In the genomic region with DNA sequence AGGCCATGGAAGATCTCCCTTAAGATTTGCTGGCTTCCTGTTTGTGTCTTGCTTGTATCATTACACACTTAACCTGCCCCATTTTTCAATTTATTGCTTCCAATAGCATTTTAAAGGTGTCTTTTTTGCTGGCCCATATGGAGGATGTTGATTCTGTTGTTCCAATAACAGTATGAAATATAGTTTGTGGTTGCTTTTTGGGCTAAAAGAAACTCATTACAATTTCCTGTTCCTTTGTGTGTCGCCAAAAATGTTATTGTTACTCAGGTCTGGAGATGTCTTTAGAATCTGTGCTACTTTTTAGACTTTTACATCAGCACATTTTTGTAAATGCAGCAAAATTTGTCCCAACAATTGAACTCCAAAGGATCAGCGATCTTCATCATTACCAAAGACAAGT, we compare ENCODE assay signal across 21 cellular contexts.
A peak's percentile ranks its signal among the peaks of the same experiment; 100 is the strongest.
DNase-seq lines count a peak whose midpoint lies in the region; ATAC-seq lines count a peak whose summit lies in the region.
"Had no signal": no experiment of that assay in that cellular context is flagged by ENCODE, and none has a peak within 500 bp of the region (broad histone marks: within the 10 kb centered on the region; RNA-seq: fewer than 3 reads in every experiment).

No MANE protein-coding gene starts in this region.

- POLR2A ChIA-PET in activated CD8-positive, alpha-beta T cell treated with anti-CD3 and anti-CD28 coated beads, Interleukin-2, amount 10 ng/mL, durations not matched to agents 7 days and 5 days (lab: Charles Lee), result no interaction called here
- POLR2A ChIA-PET in naive thymus-derived CD4-positive, alpha-beta T cell (lab: Charles Lee), result interaction anchor here (1.0 to 1.1 kb wide), 2 partner anchors 14 to 231 kb away, joined by 4 read pairs; no protein-coding TSS in a partner anchor

- H3K9me3 ChIP-seq in Karpas-422 (ENCODE audit: low read length), result no peaks in the 10 kb centered on the region
- H3K9me3 ChIP-seq in naive thymus-derived CD4-positive, alpha-beta T cell (ENCODE audit: control insufficient read depth in 2 of 3, low read length in 3 of 3), result no peaks in the 10 kb centered on the region

- H3K9ac ChIP-seq in Karpas-422 (ENCODE audit: low read length), result no peak overlapping the region

- H3K4me3 Mint-ChIP-seq in activated CD4-positive, alpha-beta T cell treated with anti-CD3 and anti-CD28 coated beads, Interleukin-2, amount 10 ng/mL, durations not matched to agents 24 days and 14 days, result peak overlapping the region; percentile 71
- H3K4me3 Mint-ChIP-seq in activated CD8-positive, alpha-beta T cell treated with anti-CD3 and anti-CD28 coated beads, Interleukin-2, amount 10 ng/mL, durations not matched to agents 7 days and 5 days, result peak overlapping the region; percentile 48
- H3K4me3 Mint-ChIP-seq in naive thymus-derived CD4-positive, alpha-beta T cell, result peak overlapping the region in 9 of 10 donors; percentile 58 to 84 (median 66)
- H3K4me3 Mint-ChIP-seq: B cell had no signal

- H3K79me2 ChIP-seq in Karpas-422 (ENCODE audit: low read length), result no peaks in the 10 kb centered on the region
- H3K79me2 ChIP-seq: hepatocyte had no signal

- CTCF ChIA-PET in activated CD8-positive, alpha-beta T cell treated with anti-CD3 and anti-CD28 coated beads, Interleukin-2, amount 10 ng/mL, durations not matched to agents 7 days and 5 days (lab: Charles Lee), result interaction anchor here (0.9 to 1.0 kb wide), 2 partner anchors 43 to 118 kb away, joined by 3 to 4 read pairs; no protein-coding TSS in a partner anchor
- CTCF ChIA-PET in naive thymus-derived CD4-positive, alpha-beta T cell (lab: Charles Lee), result interaction anchor here (0.9 kb wide), 1 partner anchor 13 kb away, joined by 3 read pairs; no protein-coding TSS in a partner anchor

- H3K9me3 Mint-ChIP-seq in activated CD4-positive, alpha-beta T cell treated with anti-CD3 and anti-CD28 coated beads, Interleukin-2, amount 10 ng/mL, durations not matched to agents 24 days and 14 days, result peaks cover 45% of the 10 kb centered on the region
- peaks cover 33% of the 10 kb centered on the region for H3K9me3 Mint-ChIP-seq in activated CD8-positive, alpha-beta T cell treated with anti-CD3 and anti-CD28 coated beads, Interleukin-2, amount 10 ng/mL, durations not matched to agents 7 days and 5 days (ENCODE audit: insufficient read depth)
- H3K9me3 Mint-ChIP-seq in naive thymus-derived CD4-positive, alpha-beta T cell, result peaks cover 0 to 28% (median 11%) of the 10 kb centered on the region in 11 donors

- DNase-seq in activated CD4-positive, alpha-beta T cell treated with anti-CD3 and anti-CD28 coated beads, Interleukin-2, amount 10 ng/mL, durations not matched to agents 24 days and 14 days, result peak; percentile 59
- no peak for DNase-seq in activated CD4-positive, alpha-beta T cell treated with anti-CD3 and anti-CD28 coated beads, Interleukin-2, amount 50 U/mL, for 1 hour
- DNase-seq in Karpas-422 (no peak), NCI-H146 (lab: John Stamatoyannopoulos, UW) (no peak), epidermal melanocyte (ENCODE audit: insufficient read length, low spot score) (no peak)
- no peak for DNase-seq in activated CD8-positive, alpha-beta T cell treated with anti-CD3 and anti-CD28 coated beads, Interleukin-2, amount 10 ng/mL, durations not matched to agents 7 days and 5 days
- peak in 6 of 9 donors; percentile 13 to 54 (median 44) for DNase-seq in naive thymus-derived CD4-positive, alpha-beta T cell
- no peak for DNase-seq in activated effector memory CD4-positive, alpha-beta T cell treated with anti-CD3 and anti-CD28 coated beads, Interleukin-2, amount 50 U/mL, for 16 hours
- DNase-seq: 8988T; activated CD4-positive, alpha-beta T cell treated with anti-CD3 and anti-CD28 coated beads for 48 hours; aorta; erythroblast; foreskin keratinocyte; NCI-H1092 treated with DMSO at 0.1 percent for 48 hours; NCI-H2081 treated with DMSO at 0.1 percent for 48 hours; occipital lobe; RPMI8226; stimulated activated CD4-positive, alpha-beta T cell treated with anti-CD3 and anti-CD28 coated beads, Interleukin-4, amount 100 ng/mL, for 4 hours had no signal

- H3K9me2 ChIP-seq in Karpas-422 (replicated peaks; ENCODE audit: insufficient read depth, low read length), result no peaks in the 10 kb centered on the region

- H3K4me1 ChIP-seq in Karpas-422 (ENCODE audit: low read length), result no peaks in the 10 kb centered on the region
- H3K4me1 ChIP-seq in naive thymus-derived CD4-positive, alpha-beta T cell (ENCODE audit: control insufficient read depth in 2 of 2, insufficient read depth in 2 of 2, low read length in 2 of 2), result peaks cover 25% of the 10 kb centered on the region in 2 donors
- H3K4me1 ChIP-seq: foreskin keratinocyte had no signal

- no peak overlapping the region for H3K27ac ChIP-seq in Karpas-422 (ENCODE audit: low read length)
- peak overlapping the region; percentile 4 for H3K27ac ChIP-seq in naive thymus-derived CD4-positive, alpha-beta T cell (ENCODE audit: low read depth, low read length)
- H3K27ac ChIP-seq: foreskin keratinocyte, hepatocyte had no signal

- no peaks in the 10 kb centered on the region for H3K27me3 Mint-ChIP-seq in activated CD4-positive, alpha-beta T cell treated with anti-CD3 and anti-CD28 coated beads, Interleukin-2, amount 10 ng/mL, durations not matched to agents 24 days and 14 days
- H3K27me3 Mint-ChIP-seq in activated CD8-positive, alpha-beta T cell treated with anti-CD3 and anti-CD28 coated beads, Interleukin-2, amount 10 ng/mL, durations not matched to agents 7 days and 5 days (ENCODE audit: low read depth), result no peaks in the 10 kb centered on the region
- no peaks in the 10 kb centered on the region for H3K27me3 Mint-ChIP-seq in naive thymus-derived CD4-positive, alpha-beta T cell
- H3K27me3 Mint-ChIP-seq: B cell had no signal

- peaks cover 29% of the 10 kb centered on the region for H3K4me1 Mint-ChIP-seq in activated CD4-positive, alpha-beta T cell treated with anti-CD3 and anti-CD28 coated beads, Interleukin-2, amount 10 ng/mL, durations not matched to agents 24 days and 14 days
- peaks cover 28% of the 10 kb centered on the region for H3K4me1 Mint-ChIP-seq in activated CD8-positive, alpha-beta T cell treated with anti-CD3 and anti-CD28 coated beads, Interleukin-2, amount 10 ng/mL, durations not matched to agents 7 days and 5 days (ENCODE audit: low read depth)
- H3K4me1 Mint-ChIP-seq in naive thymus-derived CD4-positive, alpha-beta T cell, result peaks cover 7 to 64% (median 37%) of the 10 kb centered on the region in 7 donors

- no peak overlapping the region for H3K4me3 ChIP-seq in Karpas-422 (ENCODE audit: low read length)
- peak overlapping the region; percentile 0 for H3K4me3 ChIP-seq in naive thymus-derived CD4-positive, alpha-beta T cell (ENCODE audit: low read length)
- H3K4me3 ChIP-seq: hepatocyte had no signal

- H3K36me3 ChIP-seq in Karpas-422 (ENCODE audit: insufficient read depth, low read length), result no peaks in the 10 kb centered on the region
- H3K36me3 ChIP-seq in naive thymus-derived CD4-positive, alpha-beta T cell (ENCODE audit: control insufficient read depth in 2 of 3, insufficient read depth in 3 of 3, low read length in 3 of 3), result no peaks in the 10 kb centered on the region

- no peaks in the 10 kb centered on the region for H3K27me3 ChIP-seq in Karpas-422 (ENCODE audit: low read length)
- H3K27me3 ChIP-seq in naive thymus-derived CD4-positive, alpha-beta T cell (ENCODE audit: control insufficient read depth in 2 of 2, insufficient read depth in 2 of 2, low read length in 2 of 2), result no peaks in the 10 kb centered on the region
- H3K27me3 ChIP-seq: foreskin keratinocyte, hepatocyte had no signal

- no peaks in the 10 kb centered on the region for H4K20me1 ChIP-seq in Karpas-422 (ENCODE audit: insufficient read depth, low read depth, low read length)

- intact Hi-C loops in activated CD4-positive, alpha-beta T cell treated with anti-CD3 and anti-CD28 coated beads, Interleukin-2, amount 10 ng/mL, durations not matched to agents 24 days and 14 days (cut with micrococcal nuclease), result loop anchor here (5.0 kb wide), 3 partner anchors 46 to 234 kb away; partner anchors contain the start of gene ITGA4
- intact Hi-C loops in naive thymus-derived CD4-positive, alpha-beta T cell (cut with micrococcal nuclease), result loop anchor here (1.0 to 5.0 kb wide), 4 partner anchors 25 to 234 kb away; partner anchors contain the start of gene ITGA4 (in 1 of the 2)

- no peak overlapping the region for H3K4me2 ChIP-seq in Karpas-422 (ENCODE audit: low read depth, low read length, poor library complexity, severe bottlenecking)
- H3K4me2 ChIP-seq: hepatocyte had no signal

- ATAC-seq in activated CD8-positive, alpha-beta T cell treated with anti-CD3 and anti-CD28 coated beads, Interleukin-2, amount 10 ng/mL, durations not matched to agents 7 days and 5 days, result peak; percentile 44
- ATAC-seq in naive thymus-derived CD4-positive, alpha-beta T cell, result no peak
- ATAC-seq: foreskin keratinocyte, HCT116 had no signal

- H3K27ac Mint-ChIP-seq in activated CD4-positive, alpha-beta T cell treated with anti-CD3 and anti-CD28 coated beads, Interleukin-2, amount 10 ng/mL, durations not matched to agents 24 days and 14 days, result peak overlapping the region; percentile 96
- peak overlapping the region; percentile 89 for H3K27ac Mint-ChIP-seq in activated CD8-positive, alpha-beta T cell treated with anti-CD3 and anti-CD28 coated beads, Interleukin-2, amount 10 ng/mL, durations not matched to agents 7 days and 5 days
- peak overlapping the region; percentile 57 to 97 (median 88) for H3K27ac Mint-ChIP-seq in naive thymus-derived CD4-positive, alpha-beta T cell
- H3K27ac Mint-ChIP-seq: B cell had no signal

- peaks cover 53% of the 10 kb centered on the region for H3K36me3 Mint-ChIP-seq in activated CD4-positive, alpha-beta T cell treated with anti-CD3 and anti-CD28 coated beads, Interleukin-2, amount 10 ng/mL, durations not matched to agents 24 days and 14 days (ENCODE audit: low read depth)
- H3K36me3 Mint-ChIP-seq in activated CD8-positive, alpha-beta T cell treated with anti-CD3 and anti-CD28 coated beads, Interleukin-2, amount 10 ng/mL, durations not matched to agents 7 days and 5 days (ENCODE audit: low read depth), result peaks cover 63% of the 10 kb centered on the region
- peaks cover 18 to 68% (median 37%) of the 10 kb centered on the region in 5 donors for H3K36me3 Mint-ChIP-seq in naive thymus-derived CD4-positive, alpha-beta T cell

- peak overlapping the region; percentile 59; the same call in 1 of the 2 replicates for H2AFZ ChIP-seq in Karpas-422 (ENCODE audit: low read length)
- H2AFZ ChIP-seq: hepatocyte had no signal

Comparison
In these comparisons a context has a peak if more than half of its experiments do, and no peak if none do; other contexts are left out.
1. DNase-seq: peak in activated CD4-positive, alpha-beta T cell treated with anti-CD3 and anti-CD28 coated beads, Interleukin-2, amount 10 ng/mL, durations not matched to agents 24 days and 14 days (single experiment) and naive thymus-derived CD4-positive, alpha-beta T cell (6 of 9); none in activated CD4-positive, alpha-beta T cell treated with anti-CD3 and anti-CD28 coated beads, Interleukin-2, amount 50 U/mL, for 1 hour (single experiment), Karpas-422 (single experiment), activated CD8-positive, alpha-beta T cell treated with anti-CD3 and anti-CD28 coated beads, Interleukin-2, amount 10 ng/mL, durations not matched to agents 7 days and 5 days (single experiment), NCI-H146 (single experiment), activated effector memory CD4-positive, alpha-beta T cell treated with anti-CD3 and anti-CD28 coated beads, Interleukin-2, amount 50 U/mL, for 16 hours (single experiment) and epidermal melanocyte (single experiment).
2. Peak in every context shown above with its lines, with median percentiles within 50 percentile points of each other: H3K27ac Mint-ChIP-seq and H3K4me3 Mint-ChIP-seq.